Comparison of ENCODE assay signal across 8 cellular contexts in genomic region chr3:123067689-123068226, GRCh38. TPM values are rescaled to one million over a fixed set of nuclear protein-coding genes. Genes with fewer than 3 reads are reported as not detected.
DNase-seq lines count a peak whose midpoint lies in the region; ATAC-seq and TF ChIP-seq lines count a peak whose summit lies in the region.

No MANE protein-coding gene starts in this region.

- peak overlapping the region; percentile 93 for H3K4me2 ChIP-seq in skeletal muscle satellite cell (ENCODE audit: low read length)

- H3K36me3 ChIP-seq in WERI-Rb-1 (peaks cover 9% of the 10 kb centered on the region), skeletal muscle satellite cell (ENCODE audit: insufficient read depth, low read length) (no peaks in the 10 kb centered on the region)

- ATAC-seq in HG02981 (IDR thresholded peaks at IDR 0.05; ENCODE audit: unreplicated experiment) = peak; percentile 30
- ATAC-seq in Right ventricle myocardium superior (ENCODE audit: poor library complexity) = peak; percentile 24
- no peak for ATAC-seq in GM19324 (IDR thresholded peaks at IDR 0.05; ENCODE audit: low FRiP score, unreplicated experiment)

- H3K9ac ChIP-seq in skeletal muscle satellite cell (ENCODE audit: low read depth, low read length) = peak overlapping the region; percentile 89

- intact Hi-C loops in Right ventricle myocardium superior (cut with DNase I) = no loop called here

- DNase-seq in NCI-H748 (lab: John Stamatoyannopoulos, UW; ENCODE audit: unreplicated experiment) = peak; percentile 42
- no peak for DNase-seq in NCI-H748 treated with DMSO at 0.1 percent for 48 hours (lab: John Stamatoyannopoulos, UW)
- DNase-seq in WERI-Rb-1 = no peak
- no peak for DNase-seq in Right ventricle myocardium superior
- no peak for DNase-seq in GM10248 (ENCODE audit: extremely low spot score)

- H3K4me1 ChIP-seq in skeletal muscle satellite cell (ENCODE audit: control insufficient read depth, insufficient read depth, low read length) = peaks cover 15% of the 10 kb centered on the region

- TF ChIP-seq CTCF in WERI-Rb-1 (IDR thresholded peaks at IDR 0.05; ENCODE audit: low read depth, low read length) = no peak
- no peak for TF ChIP-seq CTCF in GM10248 (IDR thresholded peaks at IDR 0.05; ENCODE audit: control extremely low read depth, extremely low read depth, low read depth, missing control alignments)

- H3K27me3 ChIP-seq in WERI-Rb-1 (ENCODE audit: insufficient read depth, low read depth, severe bottlenecking) (no peaks in the 10 kb centered on the region), skeletal muscle satellite cell (ENCODE audit: control insufficient read depth, insufficient read depth, low read length) (peaks cover 12% of the 10 kb centered on the region)

- POLR2A ChIA-PET in GM10248 (lab: Yijun Ruan, JAX) = interaction anchor here (1.3 kb wide), 1 partner anchor 16 kb away, joined by 4 read pairs; no protein-coding TSS in a partner anchor

- CTCF ChIA-PET in GM10248 (lab: Yijun Ruan, JAX) = interaction anchor here (0.7 to 2.8 kb wide), 5 partner anchors 10 to 313 kb away, joined by 3 to 10 read pairs (median 6); no protein-coding TSS in a partner anchor

- peak overlapping the region; percentile 91 for H3K4me3 ChIP-seq in WERI-Rb-1 (ENCODE audit: low read depth, low read length)
- peak overlapping the region; percentile 98 for H3K4me3 ChIP-seq in skeletal muscle satellite cell (ENCODE audit: low read length)

- peak overlapping the region; percentile 86 for H3K27ac ChIP-seq in WERI-Rb-1

- H3K9me3 ChIP-seq in WERI-Rb-1 (ENCODE audit: severe bottlenecking) (no peaks in the 10 kb centered on the region), skeletal muscle satellite cell (replicated peaks; ENCODE audit: low read length) (no peaks in the 10 kb centered on the region)

RNA-seq across cellular contexts. Expression of gene PDIA5, which starts 0.9 kb away (rescaled TPM):
- total RNA-seq in Right ventricle myocardium superior = 5.4 TPM
- 34.3 and 39.5 TPM in 2 replicates for total RNA-seq in skeletal muscle satellite cell (2012; rRNA removed)

RNA-seq across cellular contexts. Expression of gene SEMA5B, which starts 40.2 kb away (rescaled TPM):
- total RNA-seq in Right ventricle myocardium superior = 2.1 TPM
- not detected in 2 replicates for total RNA-seq in skeletal muscle satellite cell (2012; rRNA removed)
